In genomic region chr10:49748006-49748405, GRCh38 we compare ENCODE assay signal across 31 cellular contexts. TPM values are rescaled to one million over a fixed set of nuclear protein-coding genes. Genes with fewer than 3 reads are reported as not detected.
"Had no signal": no experiment of that assay in that cellular context is flagged by ENCODE, and none has a peak within 500 bp of the region (broad histone marks: within the 10 kb centered on the region; RNA-seq: fewer than 3 reads in every experiment).

No MANE protein-coding gene starts in this region.

- H3K27ac ChIP-seq: brain microvascular endothelial cell, KMS-11, SJSA1, VCaP had no signal

- ATAC-seq: Panc1 had no signal

- H3K27me3 ChIP-seq: brain microvascular endothelial cell had no signal

- H3K9me3 ChIP-seq: SJSA1 had no signal

- H3K4me1 ChIP-seq: SJSA1 had no signal

- DNase-seq: activated B cell treated with CpG ODN at 0.5 μM for 24 hours; activated CD4-positive, alpha-beta memory T cell treated with anti-CD3 and anti-CD28 coated beads, Interleukin-2, amount 10 ng/mL, durations not matched to agents 7 days and 5 days; activated CD4-positive, alpha-beta T cell treated with anti-CD3 and anti-CD28 coated beads for 4 hours; activated CD4-positive, alpha-beta T cell treated with anti-CD3 and anti-CD28 coated beads, Interleukin-2, amount 50 U/mL, for 1 hour; activated CD4-positive, CD25-positive, alpha-beta regulatory T cell treated with anti-CD3 and anti-CD28 coated beads, Interleukin-2, amount 50 U/mL, for 72 hours; activated effector memory CD4-positive, alpha-beta T cell treated with anti-CD3 and anti-CD28 coated beads, Interleukin-2, amount 50 U/mL, for 16 hours; activated naive CD4-positive, alpha-beta T cell; activated naive CD4-positive, alpha-beta T cell treated with anti-CD3 and anti-CD28 coated beads, Interleukin-2, amount 50 U/mL, for 16 hours; activated naive CD8-positive, alpha-beta T cell treated with anti-CD3 and anti-CD28 coated beads for 36 hours; activated T-cell treated with anti-CD3 and anti-CD28 coated beads, Interleukin-2, amount 50 U/mL, for 48 hours; amniotic stem cell; aorta; brain microvascular endothelial cell; central memory CD4-positive, alpha-beta T cell; NCI-H1092 treated with DMSO at 0.1 percent for 48 hours; NCI-H1417; NCI-H146; NCI-H187; NCI-H2081; NCI-H345; NCI-H524 treated with DMSO at 0.1 percent for 48 hours; SHP77; SW 1271; T-helper 1 cell; T-helper 2 cell; T-helper 9 cell had no signal

- H3K36me3 ChIP-seq: brain microvascular endothelial cell, SJSA1 had no signal

- H3K4me3 ChIP-seq: SJSA1 had no signal

RNA-seq across cellular contexts. Expression of gene OGDHL, which starts 14.1 kb away (rescaled TPM):
- total RNA-seq: activated B cell treated with CpG ODN at 0.5 μM for 24 hours; activated CD4-positive, alpha-beta memory T cell treated with anti-CD3 and anti-CD28 coated beads, Interleukin-2, amount 10 ng/mL, durations not matched to agents 7 days and 5 days; aorta; RPMI7951; SJSA1 had no signal
